ENCODE assay signal across 12 cellular contexts in genomic region chr6:169991913-169992312, GRCh38.
"Had no signal": no experiment of that assay in that cellular context is flagged by ENCODE, and none has a peak within 500 bp of the region (broad histone marks: within the 10 kb centered on the region; RNA-seq: fewer than 3 reads in every experiment).

No MANE protein-coding gene starts in this region.

- FAIRE-seq: endothelial cell of umbilical vein had no signal

- H3K9me3 ChIP-seq: ovary, stomach, uterus had no signal

- ATAC-seq: foreskin keratinocyte had no signal

- H3K27ac Mint-ChIP-seq: nephron had no signal

- H3K4me3 ChIP-seq: cardiac muscle cell, ovary, stomach, uterus had no signal

- H3K4me1 ChIP-seq: foreskin keratinocyte, uterus had no signal

- DNase-seq: activated gamma-delta T cell; activated T-cell treated with anti-CD3 and anti-CD28 coated beads, Interleukin-2, amount 50 U/mL, for 4 hours; foreskin keratinocyte; ovary; stimulated activated CD4-positive, alpha-beta T cell treated with anti-CD3 and anti-CD28 coated beads, Interleukin-4, amount 100 ng/mL, for 24 hours; T1000; uterus had no signal

- H3K4me3 Mint-ChIP-seq: activated T-cell treated with anti-CD3 and anti-CD28 coated beads, Interleukin-2, amount 50 U/mL, for 4 hours; nephron had no signal

- H3K36me3 ChIP-seq: cardiac muscle cell, ovary, stomach, uterus had no signal

- H3K9me3 Mint-ChIP-seq: activated T-cell treated with anti-CD3 and anti-CD28 coated beads, Interleukin-2, amount 50 U/mL, for 4 hours; nephron had no signal

- H3K27me3 ChIP-seq: cardiac muscle cell, foreskin keratinocyte, ovary, stomach, uterus had no signal

- H3K27ac ChIP-seq: cardiac muscle cell, foreskin keratinocyte, ovary, stomach, uterus, VCaP had no signal
